ENCODE assay signal across 15 cellular contexts in the genomic region with DNA sequence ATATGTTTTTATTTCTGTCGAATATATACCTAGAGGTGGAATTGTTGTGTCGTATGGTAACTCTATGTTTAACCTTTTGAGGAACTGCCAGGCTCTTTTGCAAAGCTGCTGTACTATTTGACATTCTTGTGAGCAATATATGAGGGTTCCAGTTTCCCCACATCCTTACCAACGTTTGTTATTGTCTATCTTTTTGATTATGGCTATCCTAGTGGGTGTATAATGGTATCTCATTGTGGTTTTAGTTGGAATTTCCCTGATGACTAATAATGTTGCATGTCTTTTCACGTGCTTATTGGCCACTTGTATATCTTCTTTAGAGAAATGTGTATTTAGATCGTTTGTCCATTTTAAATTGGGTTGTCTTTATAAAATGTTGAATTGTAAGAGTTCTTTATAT. TPM values are rescaled to one million over a fixed set of nuclear protein-coding genes. Genes with fewer than 3 reads are reported as not detected.
DNase-seq lines count a peak whose midpoint lies in the region; ATAC-seq, FAIRE-seq and TF ChIP-seq lines count a peak whose summit lies in the region.
"Had no signal": no experiment of that assay in that cellular context is flagged by ENCODE, and none has a peak within 500 bp of the region (broad histone marks: within the 10 kb centered on the region; RNA-seq: fewer than 3 reads in every experiment).

No MANE protein-coding gene starts in this region.

- H3K27ac Mint-ChIP-seq in activated B cell treated with CpG ODN at 0.5 μM for 24 hours = no peak overlapping the region
- H3K27ac Mint-ChIP-seq: activated naive CD8-positive, alpha-beta T cell treated with anti-CD3 and anti-CD28 coated beads, Interleukin-2, amount 10 ng/mL, durations not matched to agents 7 days and 5 days had no signal

- POLR2A ChIA-PET in A549 (lab: Yijun Ruan, JAX) (no interaction called here), activated B cell treated with CpG ODN at 0.5 μM for 24 hours (lab: Charles Lee) (no interaction called here)

- no peak for TF ChIP-seq RAD21 in A549 (conservative IDR thresholded peaks at IDR 0.05 in 1 of 2, IDR thresholded peaks at IDR 0.05 in 1 of 2)

- DNase-seq in A549 (ENCODE audit: low read depth in 1 of 2, low spot score in 1 of 2) (no peak), activated B cell treated with CpG ODN at 0.5 μM for 24 hours (no peak), foreskin keratinocyte (peak; percentile 57 to 69), frontal cortex (ENCODE audit: low spot score in 2 of 2) (no peak), GM03348 (ENCODE audit: low spot score) (no peak), cardiac septum (ENCODE audit: low spot score) (no peak)
- DNase-seq: activated naive CD8-positive, alpha-beta T cell treated with anti-CD3 and anti-CD28 coated beads, Interleukin-2, amount 10 ng/mL, durations not matched to agents 7 days and 5 days; cortex of kidney; DMS79 treated with DMSO at 0.1 percent for 48 hours; MG63; NCI-H2227 treated with DMSO at 0.1 percent for 48 hours; WERI-Rb-1 had no signal

- H3K27me3 ChIP-seq in foreskin keratinocyte = no peaks in the 10 kb centered on the region
- H3K27me3 ChIP-seq: MG63 had no signal

- no peaks in the 10 kb centered on the region for H3K27me3 Mint-ChIP-seq in activated B cell treated with CpG ODN at 0.5 μM for 24 hours

- no peak for TF ChIP-seq EP300 in A549 (IDR thresholded peaks at IDR 0.05)

- H3K4me1 ChIP-seq in A549 = no peaks in the 10 kb centered on the region
- H3K4me1 ChIP-seq in foreskin keratinocyte = no peaks in the 10 kb centered on the region

- H3K4me1 Mint-ChIP-seq in activated B cell treated with CpG ODN at 0.5 μM for 24 hours = peaks cover 25% of the 10 kb centered on the region
- H3K4me1 Mint-ChIP-seq: activated naive CD8-positive, alpha-beta T cell treated with anti-CD3 and anti-CD28 coated beads, Interleukin-2, amount 10 ng/mL, durations not matched to agents 7 days and 5 days had no signal

- ATAC-seq in A549 (no peak; a peak in 1 of 6 replicates), HG03354 (IDR thresholded peaks at IDR 0.05; ENCODE audit: poor library complexity, severe bottlenecking, unreplicated experiment) (peak; percentile 46), activated B cell treated with CpG ODN at 0.5 μM for 24 hours (ENCODE audit: low read depth) (peak; percentile 77), foreskin keratinocyte (peak; percentile 75), GM21528 (IDR thresholded peaks at IDR 0.05; ENCODE audit: low FRiP score, unreplicated experiment) (no peak)

- TF ChIP-seq POLR2A in A549 (IDR thresholded peaks at IDR 0.05; ENCODE audit: low read length) = no peak

- no peak overlapping the region for H3K4me2 ChIP-seq in A549

- H3K4me3 ChIP-seq in A549 = no peak overlapping the region
- H3K4me3 ChIP-seq: MG63 had no signal

- H3K9me3 ChIP-seq in A549 = no peaks in the 10 kb centered on the region
- H3K9me3 ChIP-seq: MG63 had no signal

- peak; percentile 67 for FAIRE-seq in A549 (lab: Jason Lieb, UNC)
- no peak for FAIRE-seq in frontal cortex (lab: Jason Lieb, UNC)
- FAIRE-seq: GM19239 had no signal

- no peak overlapping the region for H3K27ac ChIP-seq in A549
- peak overlapping the region; percentile 26 for H3K27ac ChIP-seq in foreskin keratinocyte
- H3K27ac ChIP-seq: WERI-Rb-1 had no signal

- CTCF ChIA-PET in A549 (lab: Yijun Ruan, JAX) (no interaction called here), activated B cell treated with CpG ODN at 0.5 μM for 24 hours (lab: Charles Lee) (interaction anchor here (0.8 kb wide), 1 partner anchor 76 kb away, joined by 3 read pairs; no protein-coding TSS in a partner anchor)

- H3K36me3 Mint-ChIP-seq in activated B cell treated with CpG ODN at 0.5 μM for 24 hours (ENCODE audit: low read depth) = no peaks in the 10 kb centered on the region
- H3K36me3 Mint-ChIP-seq: activated naive CD8-positive, alpha-beta T cell treated with anti-CD3 and anti-CD28 coated beads, Interleukin-2, amount 10 ng/mL, durations not matched to agents 7 days and 5 days had no signal

- no peak for TF ChIP-seq CTCF in A549 (IDR thresholded peaks at IDR 0.05)
- TF ChIP-seq CTCF in activated B cell treated with CpG ODN at 0.5 μM for 24 hours (IDR thresholded peaks at IDR 0.05) = no peak
- TF ChIP-seq CTCF in foreskin keratinocyte (conservative IDR thresholded peaks at IDR 0.05) = no peak

- H3K4me3 Mint-ChIP-seq in activated B cell treated with CpG ODN at 0.5 μM for 24 hours = no peak overlapping the region
- H3K4me3 Mint-ChIP-seq: activated naive CD8-positive, alpha-beta T cell treated with anti-CD3 and anti-CD28 coated beads, Interleukin-2, amount 10 ng/mL, durations not matched to agents 7 days and 5 days had no signal

- WGBS in A549 (ENCODE audit: missing lambda C conversion rate) = 10% methylated on average over 5 of the region's 5 CpGs

- no peaks in the 10 kb centered on the region for H3K9me3 Mint-ChIP-seq in activated B cell treated with CpG ODN at 0.5 μM for 24 hours
- H3K9me3 Mint-ChIP-seq: activated naive CD8-positive, alpha-beta T cell treated with anti-CD3 and anti-CD28 coated beads, Interleukin-2, amount 10 ng/mL, durations not matched to agents 7 days and 5 days had no signal

- intact Hi-C loops in activated B cell treated with CpG ODN at 0.5 μM for 24 hours (cut with micrococcal nuclease) = loop anchor here (2.0 kb wide), 1 partner anchor 24 kb away; a partner anchor contains a TSS
- intact Hi-C loops in cardiac septum (cut with DNase I) = no loop called here

TF ChIP-seq in A549, 52 proteins besides CTCF, POLR2A, EP300 and RAD21 (continues in another document):
- TF ChIP-seq, protein P1, sequence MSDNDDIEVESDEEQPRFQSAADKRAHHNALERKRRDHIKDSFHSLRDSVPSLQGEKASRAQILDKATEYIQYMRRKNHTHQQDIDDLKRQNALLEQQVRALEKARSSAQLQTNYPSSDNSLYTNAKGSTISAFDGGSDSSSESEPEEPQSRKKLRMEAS (IDR thresholded peaks at IDR 0.05) = no peak
- TF ChIP-seq EHF (CRISPR knock-in tag; IDR thresholded peaks at IDR 0.05) (no peak), ZFP36 (IDR thresholded peaks at IDR 0.05; ENCODE audit: borderline replicate concordance, partially characterized antibody) (no peak), JUNB (IDR thresholded peaks at IDR 0.05) (no peak)
- TF ChIP-seq, protein P2, sequence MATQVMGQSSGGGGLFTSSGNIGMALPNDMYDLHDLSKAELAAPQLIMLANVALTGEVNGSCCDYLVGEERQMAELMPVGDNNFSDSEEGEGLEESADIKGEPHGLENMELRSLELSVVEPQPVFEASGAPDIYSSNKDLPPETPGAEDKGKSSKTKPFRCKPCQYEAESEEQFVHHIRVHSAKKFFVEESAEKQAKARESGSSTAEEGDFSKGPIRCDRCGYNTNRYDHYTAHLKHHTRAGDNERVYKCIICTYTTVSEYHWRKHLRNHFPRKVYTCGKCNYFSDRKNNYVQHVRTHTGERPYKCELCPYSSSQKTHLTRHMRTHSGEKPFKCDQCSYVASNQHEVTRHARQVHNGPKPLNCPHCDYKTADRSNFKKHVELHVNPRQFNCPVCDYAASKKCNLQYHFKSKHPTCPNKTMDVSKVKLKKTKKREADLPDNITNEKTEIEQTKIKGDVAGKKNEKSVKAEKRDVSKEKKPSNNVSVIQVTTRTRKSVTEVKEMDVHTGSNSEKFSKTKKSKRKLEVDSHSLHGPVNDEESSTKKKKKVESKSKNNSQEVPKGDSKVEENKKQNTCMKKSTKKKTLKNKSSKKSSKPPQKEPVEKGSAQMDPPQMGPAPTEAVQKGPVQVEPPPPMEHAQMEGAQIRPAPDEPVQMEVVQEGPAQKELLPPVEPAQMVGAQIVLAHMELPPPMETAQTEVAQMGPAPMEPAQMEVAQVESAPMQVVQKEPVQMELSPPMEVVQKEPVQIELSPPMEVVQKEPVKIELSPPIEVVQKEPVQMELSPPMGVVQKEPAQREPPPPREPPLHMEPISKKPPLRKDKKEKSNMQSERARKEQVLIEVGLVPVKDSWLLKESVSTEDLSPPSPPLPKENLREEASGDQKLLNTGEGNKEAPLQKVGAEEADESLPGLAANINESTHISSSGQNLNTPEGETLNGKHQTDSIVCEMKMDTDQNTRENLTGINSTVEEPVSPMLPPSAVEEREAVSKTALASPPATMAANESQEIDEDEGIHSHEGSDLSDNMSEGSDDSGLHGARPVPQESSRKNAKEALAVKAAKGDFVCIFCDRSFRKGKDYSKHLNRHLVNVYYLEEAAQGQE (IDR thresholded peaks at IDR 0.05) = no peak
- TF ChIP-seq, protein P3, sequence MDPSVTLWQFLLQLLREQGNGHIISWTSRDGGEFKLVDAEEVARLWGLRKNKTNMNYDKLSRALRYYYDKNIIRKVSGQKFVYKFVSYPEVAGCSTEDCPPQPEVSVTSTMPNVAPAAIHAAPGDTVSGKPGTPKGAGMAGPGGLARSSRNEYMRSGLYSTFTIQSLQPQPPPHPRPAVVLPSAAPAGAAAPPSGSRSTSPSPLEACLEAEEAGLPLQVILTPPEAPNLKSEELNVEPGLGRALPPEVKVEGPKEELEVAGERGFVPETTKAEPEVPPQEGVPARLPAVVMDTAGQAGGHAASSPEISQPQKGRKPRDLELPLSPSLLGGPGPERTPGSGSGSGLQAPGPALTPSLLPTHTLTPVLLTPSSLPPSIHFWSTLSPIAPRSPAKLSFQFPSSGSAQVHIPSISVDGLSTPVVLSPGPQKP (IDR thresholded peaks at IDR 0.05; ENCODE audit: low read depth, low read length) = no peak
- TF ChIP-seq, protein P4, sequence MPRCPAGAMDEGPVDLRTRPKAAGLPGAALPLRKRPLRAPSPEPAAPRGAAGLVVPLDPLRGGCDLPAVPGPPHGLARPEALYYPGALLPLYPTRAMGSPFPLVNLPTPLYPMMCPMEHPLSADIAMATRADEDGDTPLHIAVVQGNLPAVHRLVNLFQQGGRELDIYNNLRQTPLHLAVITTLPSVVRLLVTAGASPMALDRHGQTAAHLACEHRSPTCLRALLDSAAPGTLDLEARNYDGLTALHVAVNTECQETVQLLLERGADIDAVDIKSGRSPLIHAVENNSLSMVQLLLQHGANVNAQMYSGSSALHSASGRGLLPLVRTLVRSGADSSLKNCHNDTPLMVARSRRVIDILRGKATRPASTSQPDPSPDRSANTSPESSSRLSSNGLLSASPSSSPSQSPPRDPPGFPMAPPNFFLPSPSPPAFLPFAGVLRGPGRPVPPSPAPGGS (IDR thresholded peaks at IDR 0.05) = no peak

RNA-seq across cellular contexts. Expression of a gene that starts 24.5 kb away (rescaled TPM):
- polyA plus RNA-seq in A549 (2011; rRNA removed) (0.45 and 0.76 TPM in 2 replicates), A549 (2017; fragmentation: RNase III; extraction: RNeasy Plus Mini Kit Qiagen cat#74134 plus additional on column Dnase treatment) (0.13 to 0.26 TPM (median 0.17 TPM) in 3 replicates), foreskin keratinocyte (1.4 and 2.7 TPM in 2 replicates)
- 0.09 and 0.13 TPM in 2 replicates for polyA plus RNA-seq in A549 (2012; cell fraction: cytosol; rRNA removed)
- 0.01 and 0.02 TPM in 2 replicates for polyA plus RNA-seq in A549 (2012; cell fraction: nucleus; rRNA removed)
- 1.2 and 1.9 TPM in 2 replicates for polyA minus RNA-seq in A549 (2011; rRNA and poly(A)+ RNA removed)
- total RNA-seq in activated B cell treated with CpG ODN at 0.5 μM for 24 hours (1.6 and 2.0 TPM in 2 replicates), foreskin keratinocyte (2.0 and 4.2 TPM in 2 replicates), frontal cortex (31.4 TPM), cardiac septum (1.8 TPM)

Comparison
In these comparisons a context has a peak if more than half of its experiments do, and no peak if none do; other contexts are left out.
1. ATAC-seq: peak in HG03354 (single experiment), activated B cell treated with CpG ODN at 0.5 μM for 24 hours (single experiment) and foreskin keratinocyte (single experiment); none in A549 (0 of 2) and GM21528 (single experiment).
2. DNase-seq: peak in foreskin keratinocyte (2 of 2); none in A549 (0 of 2), activated B cell treated with CpG ODN at 0.5 μM for 24 hours (single experiment), frontal cortex (0 of 2), GM03348 (single experiment) and cardiac septum (single experiment).